Comparison of ENCODE assay signal across 25 cellular contexts in the genomic region with DNA sequence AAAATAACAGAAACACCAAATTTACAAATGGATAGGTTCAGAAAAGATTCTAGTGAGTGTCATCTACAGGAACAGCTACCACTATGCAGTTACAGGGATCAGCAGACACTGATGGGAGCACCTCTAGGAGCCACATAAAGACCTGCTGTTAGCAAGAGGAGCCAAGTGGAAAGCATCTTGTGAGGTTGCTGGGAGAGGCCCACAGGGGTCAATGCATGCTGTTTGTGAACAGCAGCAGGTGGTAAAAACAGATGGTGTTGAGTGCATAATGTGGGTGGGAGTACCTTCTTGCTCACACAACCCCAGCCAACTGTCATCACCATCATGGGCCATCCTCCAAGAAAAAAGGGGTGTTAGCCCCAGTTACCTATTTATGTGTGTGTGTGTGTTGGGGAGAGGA.
A peak's percentile ranks its signal among the peaks of the same experiment; 100 is the strongest.
DNase-seq lines count a peak whose midpoint lies in the region; ATAC-seq, FAIRE-seq and TF ChIP-seq lines count a peak whose summit lies in the region.
"Had no signal": no experiment of that assay in that cellular context is flagged by ENCODE, and none has a peak within 500 bp of the region (broad histone marks: within the 10 kb centered on the region; RNA-seq: fewer than 3 reads in every experiment).

No MANE protein-coding gene starts in this region.

- no peak for TF ChIP-seq CTCF in DND-41 (IDR thresholded peaks at IDR 0.05; ENCODE audit: borderline replicate concordance, extremely low read depth, low read length, poor library complexity, severe bottlenecking)
- no peak for TF ChIP-seq CTCF in Loucy (conservative IDR thresholded peaks at IDR 0.05; ENCODE audit: low read length)
- no peak for TF ChIP-seq CTCF in H1 (IDR thresholded peaks at IDR 0.05; ENCODE audit: control extremely low read depth in 1 of 3, insufficient read depth in 1 of 3, low read depth in 1 of 3, low read length in 3 of 3)

- peak overlapping the region; percentile 45; the same call in 1 of the 2 replicates for H2BK12ac ChIP-seq in H1 (ENCODE audit: low read depth, low read length)

- H3K4me2 ChIP-seq in DND-41 (ENCODE audit: insufficient read depth, low read length) (no peak overlapping the region), Loucy (ENCODE audit: low read depth, low read length, poor library complexity, severe bottlenecking) (no peak overlapping the region), H1 (ENCODE audit: insufficient read depth in 1 of 2, low read depth in 2 of 2, low read length in 2 of 2) (no peak overlapping the region)
- H3K4me2 ChIP-seq: neural progenitor cell had no signal

- no peaks in the 10 kb centered on the region for H3K79me1 ChIP-seq in H1 (ENCODE audit: low read depth, low read length)

- no peak for TF ChIP-seq POLR2A in H1 (IDR thresholded peaks at IDR 0.05; ENCODE audit: control extremely low read depth in 1 of 2, low read depth in 2 of 2, low read length in 2 of 2)

- no peak overlapping the region for H3K9ac ChIP-seq in DND-41 (ENCODE audit: low read depth, low read length)
- no peak overlapping the region for H3K9ac ChIP-seq in Loucy (ENCODE audit: low read depth, low read length, poor library complexity, severe bottlenecking)
- no peak overlapping the region for H3K9ac ChIP-seq in H1 (replicated peaks in 1 of 4; ENCODE audit: extremely low read depth in 1 of 4, low read depth in 3 of 4, low read length in 3 of 4)
- H3K9ac ChIP-seq: neural progenitor cell had no signal

- no peak for TF ChIP-seq RAD21 in H1 (IDR thresholded peaks at IDR 0.05 in 1 of 2, conservative IDR thresholded peaks at IDR 0.05 in 1 of 2; ENCODE audit: low read depth in 2 of 2, low read length in 2 of 2)

- POLR2A ChIA-PET in H1 (lab: Charles Lee; ENCODE audit: partially characterized antibody), result interaction anchor here (1.5 kb wide), 1 partner anchor 208 kb away, joined by 22 read pairs; no protein-coding TSS in a partner anchor

- H3K18ac ChIP-seq in H1 (ENCODE audit: extremely low read depth, low read length), result peak overlapping the region; percentile 44; the same call in 1 of the 2 replicates

- no peaks in the 10 kb centered on the region for H3K9me2 ChIP-seq in Loucy (replicated peaks; ENCODE audit: low read depth, low read length)

- H3K9me3 ChIP-seq in DND-41 (ENCODE audit: insufficient read depth, low read length, severe bottlenecking), result no peaks in the 10 kb centered on the region
- H3K9me3 ChIP-seq in Loucy (ENCODE audit: insufficient read depth, low read depth, low read length), result no peaks in the 10 kb centered on the region
- H3K9me3 ChIP-seq in H1 (ENCODE audit: insufficient read depth in 2 of 2, low read depth in 1 of 2, low read length in 1 of 2), result no peaks in the 10 kb centered on the region
- H3K9me3 ChIP-seq: gastrocnemius medialis, testis had no signal

- no peak overlapping the region for H3K14ac ChIP-seq in H1 (ENCODE audit: insufficient read length)

- no peaks in the 10 kb centered on the region for H3F3A ChIP-seq in Loucy (ENCODE audit: low read depth)

- no peak for DNase-seq in DND-41
- DNase-seq in NCI-H524 (lab: John Stamatoyannopoulos, UW), result peak; percentile 86 to 98
- DNase-seq in H1 (ENCODE audit: low read depth in 1 of 2, low spot score in 2 of 2), result no peak
- no peak for DNase-seq in effector CD8-positive, alpha-beta T cell (lab: John Stamatoyannopoulos, UW)
- no peak for DNase-seq in hypothalamus (lab: John Stamatoyannopoulos, UW)
- no peak for DNase-seq in glomerular visceral epithelial cell (ENCODE audit: extremely low spot score)
- DNase-seq: activated CD4-positive, alpha-beta T cell treated with anti-CD3 and anti-CD28 coated beads, Interleukin-2, amount 10 ng/mL, durations not matched to agents 7 days and 5 days; activated gamma-delta T cell treated with Interleukin-2 at 50 U/mL for 16 hours; activated naive CD8-positive, alpha-beta T cell treated with anti-CD3 and anti-CD28 coated beads, Interleukin-2, amount 50 U/mL, for 24 hours; activated T-cell treated with anti-CD3 and anti-CD28 coated beads, Interleukin-2, amount 50 U/mL, for 4 hours; gastrocnemius medialis; hippocampal formation; NCI-H1105; NCI-H2107; posterior cingulate gyrus; stimulated activated CD4-positive, alpha-beta T cell treated with anti-CD3 and anti-CD28 coated beads, Interleukin-12 subunit alpha, Interleukin-12 subunit beta, amount 100 ng/mL, for 4 hours; stimulated activated CD4-positive, alpha-beta T cell treated with anti-CD3 and anti-CD28 coated beads, Interleukin-4, amount 100 ng/mL, for 1 hour; stimulated activated naive B cell treated with anti-CD40 and anti-IgM and Interleukin-4, amounts not matched to agents 10 μg/mL and 1 μg/mL and 100 μg/mL, for 72 hours; T-helper 9 cell; testis had no signal

- peak overlapping the region; percentile 22; the same call in 1 of the 2 replicates for H2BK5ac ChIP-seq in H1 (ENCODE audit: low read depth, low read length)

- FAIRE-seq in H1 (lab: Jason Lieb, UNC), result peak; percentile 28
- FAIRE-seq: D721Med, GM12891 had no signal

- no peak overlapping the region for H3K23ac ChIP-seq in H1 (ENCODE audit: insufficient read length)

- H3K23me2 ChIP-seq in H1 (ENCODE audit: low read depth, low read length), result no peaks in the 10 kb centered on the region; the same call in 1 of the 2 replicates

- no peak overlapping the region for H3K27ac ChIP-seq in DND-41 (ENCODE audit: low read length)
- no peak overlapping the region for H3K27ac ChIP-seq in H1 (ENCODE audit: low read depth, low read length)
- H3K27ac ChIP-seq: gastrocnemius medialis, neural progenitor cell, testis had no signal

- no peak overlapping the region for H4K8ac ChIP-seq in H1 (ENCODE audit: extremely low read depth, insufficient read depth, low read length)

- CTCF ChIA-PET in H1 (lab: Charles Lee; ENCODE audit: partially characterized antibody), result interaction anchor here (2.0 kb wide), 1 partner anchor 8 kb away, joined by 5 read pairs; no protein-coding TSS in a partner anchor

- H3K36me3 ChIP-seq in DND-41 (ENCODE audit: insufficient read depth, low read length) (no peaks in the 10 kb centered on the region), Loucy (ENCODE audit: insufficient read depth, low read length) (no peaks in the 10 kb centered on the region), H1 (ENCODE audit: control insufficient read depth in 2 of 4, insufficient read depth in 4 of 4, low read length in 3 of 4) (no peaks in the 10 kb centered on the region)
- H3K36me3 ChIP-seq: gastrocnemius medialis, neural progenitor cell had no signal

- peak overlapping the region; percentile 92; the same call in 1 of the 2 replicates for H2BK20ac ChIP-seq in H1 (ENCODE audit: low read length)

- no peak overlapping the region for H3K4me3 ChIP-seq in DND-41 (ENCODE audit: low read depth in 1 of 2, low read length in 2 of 2)
- no peak overlapping the region for H3K4me3 ChIP-seq in Loucy (ENCODE audit: low read length, poor library complexity, severe bottlenecking)
- no peak overlapping the region for H3K4me3 ChIP-seq in H1 (ENCODE audit: extremely low read depth in 1 of 4, insufficient read depth in 2 of 4, low read depth in 3 of 4, low read length in 4 of 4)
- H3K4me3 ChIP-seq: gastrocnemius medialis, neural progenitor cell, testis had no signal

- peaks cover 9% of the 10 kb centered on the region for H3K4me1 ChIP-seq in DND-41 (ENCODE audit: insufficient read depth, low read length)
- H3K4me1 ChIP-seq in Loucy (ENCODE audit: insufficient read depth, low read length, poor library complexity, severe bottlenecking), result peaks cover 11% of the 10 kb centered on the region
- peaks cover 1 to 26% (median 10%) of the 10 kb centered on the region in 4 experiments; a peak in 5 of 7 replicates for H3K4me1 ChIP-seq in H1 (replicated peaks in 1 of 4; ENCODE audit: control insufficient read depth in 3 of 4, insufficient read depth in 4 of 4, low read length in 3 of 4)
- H3K4me1 ChIP-seq: gastrocnemius medialis, neural progenitor cell, testis had no signal

- H4K91ac ChIP-seq in H1 (replicated peaks; ENCODE audit: insufficient read length, low read length), result no peak overlapping the region

- H4K5ac ChIP-seq in H1 (ENCODE audit: insufficient read length, low read depth, low read length), result no peak overlapping the region

- H3K4ac ChIP-seq in H1 (replicated peaks; ENCODE audit: insufficient read length, low read depth, low read length), result no peak overlapping the region

- H3K56ac ChIP-seq in H1 (replicated peaks; ENCODE audit: insufficient read length, low read depth, low read length), result no peak overlapping the region

- peak; percentile 49; the same call in 1 of the 3 replicates for ATAC-seq in DND-41 (ENCODE audit: insufficient read depth, low read depth)
- ATAC-seq: activated naive CD8-positive, alpha-beta T cell treated with anti-CD3 and anti-CD28 coated beads, Interleukin-2, amount 50 U/mL, for 24 hours; activated T-cell treated with anti-CD3 and anti-CD28 coated beads, Interleukin-2, amount 50 U/mL, for 4 hours; gastrocnemius medialis; sciatic nerve; stimulated activated naive B cell treated with anti-CD40 and anti-IgM and Interleukin-4, amounts not matched to agents 10 μg/mL and 1 μg/mL and 100 μg/mL, for 72 hours had no signal

- H4K20me1 ChIP-seq in DND-41 (ENCODE audit: insufficient read depth, low read length), result no peaks in the 10 kb centered on the region
- no peaks in the 10 kb centered on the region for H4K20me1 ChIP-seq in Loucy (ENCODE audit: insufficient read depth, low read length, poor library complexity, severe bottlenecking)
- no peaks in the 10 kb centered on the region for H4K20me1 ChIP-seq in H1 (replicated peaks in 1 of 2; ENCODE audit: control insufficient read depth in 1 of 2, insufficient read depth in 2 of 2, low read length in 2 of 2)

- TF ChIP-seq EP300 in H1 (IDR thresholded peaks at IDR 0.05; ENCODE audit: borderline replicate concordance in 1 of 2, low read depth in 2 of 2, low read length in 2 of 2), result no peak

- no peak overlapping the region; the same call in 1 of the 2 replicates for H2BK15ac ChIP-seq in H1 (ENCODE audit: low read length)

- H2AFZ ChIP-seq in DND-41 (ENCODE audit: low read depth, low read length) (peak overlapping the region; percentile 42; the same call in 1 of the 2 replicates), Loucy (ENCODE audit: low read length) (0 out of 2 replicates have a peak overlapping the region, but pooled peaks have one; percentile 17), H1 (ENCODE audit: low read length) (no peak overlapping the region)
- H2AFZ ChIP-seq: neural progenitor cell had no signal

- H3K79me2 ChIP-seq in DND-41 (ENCODE audit: insufficient read depth, low read length) (no peaks in the 10 kb centered on the region), Loucy (ENCODE audit: insufficient read depth, low read length) (no peaks in the 10 kb centered on the region), H1 (ENCODE audit: control insufficient read depth in 1 of 2, insufficient read depth in 2 of 2, low read length in 2 of 2) (no peaks in the 10 kb centered on the region)

- H2BK120ac ChIP-seq in H1 (replicated peaks; ENCODE audit: low read depth, low read length), result peak overlapping the region; percentile 75

- H3K27me3 ChIP-seq in DND-41 (ENCODE audit: insufficient read depth, low read length, poor library complexity) (no peaks in the 10 kb centered on the region), Loucy (ENCODE audit: insufficient read depth, low read length, poor library complexity, severe bottlenecking) (no peaks in the 10 kb centered on the region), H1 (replicated peaks in 1 of 4; ENCODE audit: control insufficient read depth in 3 of 4, extremely low read depth in 1 of 4, insufficient read depth in 3 of 4, low read length in 3 of 4) (no peaks in the 10 kb centered on the region)
- H3K27me3 ChIP-seq: gastrocnemius medialis, neural progenitor cell, testis had no signal

- peak overlapping the region; percentile 49; the same call in 1 of the 2 replicates for H2AK5ac ChIP-seq in H1 (ENCODE audit: low read depth, low read length)

Comparison
In these comparisons a context has a peak if more than half of its experiments do, and no peak if none do; other contexts are left out.
1. DNase-seq: peak in NCI-H524 (2 of 2); none in DND-41 (single experiment), H1 (0 of 2), effector CD8-positive, alpha-beta T cell (single experiment), hypothalamus (0 of 51) and glomerular visceral epithelial cell (single experiment).